ENCODE assay signal across 8 cellular contexts in the genomic region with DNA sequence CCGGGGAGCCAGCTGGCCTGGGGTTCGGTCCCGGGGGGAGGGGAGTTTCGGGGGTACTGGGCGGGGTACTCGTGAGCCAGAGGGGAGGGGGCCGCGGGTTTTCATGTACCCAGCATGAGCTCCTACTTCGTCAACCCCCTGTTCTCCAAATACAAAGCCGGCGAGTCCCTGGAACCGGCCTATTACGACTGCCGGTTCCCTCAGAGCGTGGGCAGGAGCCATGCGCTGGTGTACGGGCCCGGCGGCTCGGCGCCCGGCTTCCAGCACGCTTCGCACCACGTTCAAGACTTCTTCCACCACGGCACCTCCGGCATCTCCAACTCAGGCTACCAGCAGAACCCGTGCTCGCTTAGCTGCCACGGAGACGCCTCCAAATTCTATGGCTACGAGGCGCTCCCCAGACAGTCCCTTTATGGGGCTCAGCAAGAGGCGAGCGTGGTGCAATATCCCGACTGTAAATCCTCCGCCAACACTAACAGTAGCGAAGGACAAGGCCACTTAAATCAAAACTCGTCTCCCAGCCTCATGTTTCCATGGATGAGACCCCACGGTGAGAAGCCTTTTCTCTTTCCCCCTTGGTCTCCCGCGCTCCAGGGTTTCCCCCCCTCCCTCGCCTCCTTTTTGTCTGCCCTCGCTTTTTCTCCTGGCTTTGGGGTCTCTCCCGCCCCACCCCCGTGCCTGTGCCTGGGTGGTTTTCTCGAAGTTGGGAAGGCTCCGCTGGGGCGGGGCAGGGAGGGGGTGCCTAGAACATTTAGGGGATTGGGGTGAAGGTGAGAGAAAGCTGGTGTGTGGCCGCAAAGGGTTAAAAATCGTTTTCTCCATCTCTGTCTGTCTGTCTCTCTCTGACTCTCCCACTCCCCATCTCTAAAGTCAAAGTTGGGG. TPM values are rescaled to one million over a fixed set of nuclear protein-coding genes. Genes with fewer than 3 reads are reported as not detected.
DNase-seq lines count a peak whose midpoint lies in the region; ATAC-seq and TF ChIP-seq lines count a peak whose summit lies in the region.

No MANE protein-coding gene starts in this region.

- no peaks in the 10 kb centered on the region for H3K9me3 ChIP-seq in neural cell (ENCODE audit: low read length)

- no peaks in the 10 kb centered on the region for H4K20me1 ChIP-seq in neural cell (ENCODE audit: insufficient read depth)

- TF ChIP-seq RAD21 in Ishikawa (IDR thresholded peaks at IDR 0.05; ENCODE audit: low read depth) (no peak), neural cell (conservative IDR thresholded peaks at IDR 0.05) (no peak)

- intact Hi-C loops in lower leg skin (cut with DNase I; ENCODE audit: low total_unique reads) = no loop called here

- TF ChIP-seq CTCF in neural cell (IDR thresholded peaks at IDR 0.05; ENCODE audit: poor library complexity, severe bottlenecking) (no peak), lower leg skin (IDR thresholded peaks at IDR 0.05) (no peak)

- no peaks in the 10 kb centered on the region for H3K36me3 ChIP-seq in neural cell (ENCODE audit: insufficient read depth, low read length)

- peak; percentile 61 for DNase-seq in AG20443 (ENCODE audit: low spot score)
- peak; percentile 33 for DNase-seq in amniotic epithelial cell (ENCODE audit: low read depth)
- no peak for DNase-seq in lower leg skin (ENCODE audit: low spot score in 2 of 2)
- DNase-seq in NCI-H146 (lab: John Stamatoyannopoulos, UW) = no peak

- TF ChIP-seq EP300 in Ishikawa (IDR thresholded peaks at IDR 0.05; ENCODE audit: borderline replicate concordance) = no peak
- no peak for TF ChIP-seq EP300 in neural cell (conservative IDR thresholded peaks at IDR 0.05; ENCODE audit: poor library complexity, severe bottlenecking)

- ATAC-seq in GM18873 (IDR thresholded peaks at IDR 0.05; ENCODE audit: low FRiP score, unreplicated experiment) = no peak
- ATAC-seq in GM21390 (IDR thresholded peaks at IDR 0.05; ENCODE audit: unreplicated experiment) = no peak

- no peak overlapping the region for H3K27ac ChIP-seq in neural cell (ENCODE audit: low read length)

- H3F3A ChIP-seq in neural cell (ENCODE audit: insufficient read depth, low read length, poor library complexity, severe bottlenecking) = no peaks in the 10 kb centered on the region

- WGBS in lower leg skin, 2 donors = 8 to 12% methylated on average over 37 to 51 of the region's 51 CpGs

- peaks cover 99% of the 10 kb centered on the region for H3K27me3 ChIP-seq in neural cell (ENCODE audit: insufficient read depth, low read depth, low read length)

- H3K9me2 ChIP-seq in neural cell (ENCODE audit: insufficient read depth, low read length) = no peaks in the 10 kb centered on the region

- no peak for TF ChIP-seq POLR2A in lower leg skin (IDR thresholded peaks at IDR 0.05)

- H2AFZ ChIP-seq in neural cell (ENCODE audit: low read depth, low read length) = no peak overlapping the region

- H3K4me3 ChIP-seq in neural cell (ENCODE audit: low read length) (peak overlapping the region; percentile 55), lower leg skin (ENCODE audit: low read depth, poor library complexity, severe bottlenecking) (no peak overlapping the region)

- H3K4me2 ChIP-seq in neural cell (ENCODE audit: low read length) = no peak overlapping the region

- H3K79me2 ChIP-seq in neural cell (replicated peaks; ENCODE audit: insufficient read depth, low read length) = no peaks in the 10 kb centered on the region

- H3K9ac ChIP-seq in neural cell (ENCODE audit: low read length) = no peak overlapping the region

TF ChIP-seq in Ishikawa, 13 proteins besides CTCF, POLR2A, EP300 and RAD21:
- TF ChIP-seq, protein P1, sequence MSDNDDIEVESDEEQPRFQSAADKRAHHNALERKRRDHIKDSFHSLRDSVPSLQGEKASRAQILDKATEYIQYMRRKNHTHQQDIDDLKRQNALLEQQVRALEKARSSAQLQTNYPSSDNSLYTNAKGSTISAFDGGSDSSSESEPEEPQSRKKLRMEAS (IDR thresholded peaks at IDR 0.05) = peak; percentile 57
- TF ChIP-seq YY1 (IDR thresholded peaks at IDR 0.05; ENCODE audit: low read depth) (no peak), EGR1 (IDR thresholded peaks at IDR 0.05) (0 out of 2 replicates have a peak, but pooled peaks have one; percentile 11), CREB1 (IDR thresholded peaks at IDR 0.05; ENCODE audit: low read depth) (no peak)
- TF ChIP-seq, protein P2, sequence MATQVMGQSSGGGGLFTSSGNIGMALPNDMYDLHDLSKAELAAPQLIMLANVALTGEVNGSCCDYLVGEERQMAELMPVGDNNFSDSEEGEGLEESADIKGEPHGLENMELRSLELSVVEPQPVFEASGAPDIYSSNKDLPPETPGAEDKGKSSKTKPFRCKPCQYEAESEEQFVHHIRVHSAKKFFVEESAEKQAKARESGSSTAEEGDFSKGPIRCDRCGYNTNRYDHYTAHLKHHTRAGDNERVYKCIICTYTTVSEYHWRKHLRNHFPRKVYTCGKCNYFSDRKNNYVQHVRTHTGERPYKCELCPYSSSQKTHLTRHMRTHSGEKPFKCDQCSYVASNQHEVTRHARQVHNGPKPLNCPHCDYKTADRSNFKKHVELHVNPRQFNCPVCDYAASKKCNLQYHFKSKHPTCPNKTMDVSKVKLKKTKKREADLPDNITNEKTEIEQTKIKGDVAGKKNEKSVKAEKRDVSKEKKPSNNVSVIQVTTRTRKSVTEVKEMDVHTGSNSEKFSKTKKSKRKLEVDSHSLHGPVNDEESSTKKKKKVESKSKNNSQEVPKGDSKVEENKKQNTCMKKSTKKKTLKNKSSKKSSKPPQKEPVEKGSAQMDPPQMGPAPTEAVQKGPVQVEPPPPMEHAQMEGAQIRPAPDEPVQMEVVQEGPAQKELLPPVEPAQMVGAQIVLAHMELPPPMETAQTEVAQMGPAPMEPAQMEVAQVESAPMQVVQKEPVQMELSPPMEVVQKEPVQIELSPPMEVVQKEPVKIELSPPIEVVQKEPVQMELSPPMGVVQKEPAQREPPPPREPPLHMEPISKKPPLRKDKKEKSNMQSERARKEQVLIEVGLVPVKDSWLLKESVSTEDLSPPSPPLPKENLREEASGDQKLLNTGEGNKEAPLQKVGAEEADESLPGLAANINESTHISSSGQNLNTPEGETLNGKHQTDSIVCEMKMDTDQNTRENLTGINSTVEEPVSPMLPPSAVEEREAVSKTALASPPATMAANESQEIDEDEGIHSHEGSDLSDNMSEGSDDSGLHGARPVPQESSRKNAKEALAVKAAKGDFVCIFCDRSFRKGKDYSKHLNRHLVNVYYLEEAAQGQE (IDR thresholded peaks at IDR 0.05; ENCODE audit: low read depth) = no peak

TF ChIP-seq in neural cell, 6 proteins besides CTCF, POLR2A, EP300 and RAD21:
- TF ChIP-seq TAF1 (IDR thresholded peaks at IDR 0.05; ENCODE audit: low read depth) (peak; percentile 39), EZH2 (IDR thresholded peaks at IDR 0.05; ENCODE audit: borderline replicate concordance, insufficient read depth, low read length, poor library complexity, severe bottlenecking) (no peak), POLR2AphosphoS5 (IDR thresholded peaks at IDR 0.05) (no peak), SMC3 (conservative IDR thresholded peaks at IDR 0.05; ENCODE audit: poor library complexity) (no peak)

RNA-seq across cellular contexts. Expression of gene HOXC8, which starts 0.6 kb away (rescaled TPM):
- polyA plus RNA-seq in neural cell = not detected in 2 replicates
- polyA minus RNA-seq in neural cell = not detected in 2 replicates
- 1 to 10 TPM; 1.0 to 2.2 (median 1.5) TPM for total RNA-seq in lower leg skin

RNA-seq across cellular contexts. Expression of gene HOXC9, which starts 9.5 kb away (rescaled TPM):
- polyA plus RNA-seq in neural cell = not detected in 2 replicates
- polyA minus RNA-seq in neural cell = not detected in 2 replicates
- 10 to 100 TPM in 3 of 4 donors, 1 to 10 TPM in 1; 9.6 to 16.8 (median 11.7) TPM for total RNA-seq in lower leg skin

RNA-seq across cellular contexts. Expression of gene HOXC6, which starts 18.8 kb away (rescaled TPM):
- not detected in 2 replicates for polyA plus RNA-seq in neural cell
- polyA minus RNA-seq in neural cell = not detected in 2 replicates
- 1 to 10 TPM; 2.6 to 6.3 (median 3.7) TPM for total RNA-seq in lower leg skin

RNA-seq across cellular contexts. Expression of gene HOXC5, which starts 23.4 kb away (rescaled TPM):
- polyA plus RNA-seq in neural cell = not detected in 2 replicates
- polyA minus RNA-seq in neural cell = not detected in 2 replicates
- 1 to 10 TPM in 1 of 4 donors, under 1 TPM in 2, not detected in 1; 0.58 to 2.2 (median 0.97) TPM for total RNA-seq in lower leg skin

RNA-seq across cellular contexts. Expression of gene HOXC10, which starts 24.5 kb away (rescaled TPM):
- not detected in 2 replicates for polyA plus RNA-seq in neural cell
- not detected in 2 replicates for polyA minus RNA-seq in neural cell
- 10 to 100 TPM; 14.2 to 35.9 (median 23.4) TPM for total RNA-seq in lower leg skin

Comparison
In these comparisons a context has a peak if more than half of its experiments do, and no peak if none do; other contexts are left out.
1. DNase-seq: peak in AG20443 (single experiment) and amniotic epithelial cell (single experiment); none in lower leg skin (0 of 2) and NCI-H146 (single experiment).